19 cellular contexts compared by ENCODE assay signal in the genomic region with DNA sequence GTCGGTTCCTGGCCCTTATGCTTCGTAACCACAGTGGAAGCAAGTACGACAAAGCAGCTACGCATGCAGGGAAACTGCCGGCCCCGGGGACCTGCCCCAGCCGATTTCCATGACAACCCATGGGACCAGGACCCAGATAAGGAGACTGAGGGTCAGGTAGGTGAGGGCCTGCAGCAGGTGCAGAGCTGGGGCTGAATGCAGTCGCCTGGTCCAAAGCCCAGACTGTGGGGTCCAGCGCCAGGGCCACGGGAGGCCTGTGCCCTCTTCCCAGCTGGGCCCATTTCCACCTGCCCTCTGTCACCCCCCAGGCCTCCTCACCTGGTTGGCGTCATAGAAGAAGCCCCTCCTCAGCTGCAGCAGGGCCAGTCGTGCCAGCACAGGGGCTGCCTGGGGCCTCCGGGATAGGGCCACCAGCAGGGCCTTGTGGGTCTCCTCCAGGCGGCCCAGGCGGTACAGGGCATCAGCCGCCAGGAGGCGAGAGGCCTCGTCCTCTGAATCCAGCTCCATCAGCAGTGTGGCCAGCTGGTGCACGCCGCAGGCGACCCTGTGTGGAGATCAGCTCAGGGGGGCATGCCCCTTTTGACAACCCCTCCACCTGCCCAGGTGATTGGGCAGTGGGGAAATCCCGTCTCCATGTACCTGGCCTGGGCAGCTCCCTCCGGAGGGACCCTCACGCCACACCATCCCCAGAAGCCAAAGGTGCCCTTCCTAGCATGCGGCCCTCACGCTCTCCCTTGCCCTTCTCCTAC. TPM values are rescaled to one million over a fixed set of nuclear protein-coding genes. Genes with fewer than 3 reads are reported as not detected.
DNase-seq lines count a peak whose midpoint lies in the region; ATAC-seq, FAIRE-seq and TF ChIP-seq lines count a peak whose summit lies in the region.
"Had no signal": no experiment of that assay in that cellular context is flagged by ENCODE, and none has a peak within 500 bp of the region (broad histone marks: within the 10 kb centered on the region; RNA-seq: fewer than 3 reads in every experiment).

No MANE protein-coding gene starts in this region.

- no peaks in the 10 kb centered on the region for H3K36me3 ChIP-seq in kidney (ENCODE audit: control insufficient read depth in 1 of 2, insufficient read depth in 2 of 2, low read length in 2 of 2)
- H3K36me3 ChIP-seq in psoas muscle (ENCODE audit: insufficient read depth in 1 of 2, low read depth in 1 of 2), result no peaks in the 10 kb centered on the region
- H3K36me3 ChIP-seq: MG63, prostate gland, tibial artery had no signal

- no peak for FAIRE-seq in GM12892 (lab: Jason Lieb, UNC)
- no peak for FAIRE-seq in kidney (lab: Jason Lieb, UNC)

- no peak overlapping the region for H3K9ac ChIP-seq in kidney (ENCODE audit: low read length in 2 of 2)

- intact Hi-C loops in kidney (cut with DNase I) (loop anchor here (5.0 kb wide), 1 partner anchor 370 kb away; no protein-coding TSS in a partner anchor), psoas muscle (cut with DNase I) (loop anchor here in 1 of 2 donors (5.0 kb wide), 1 partner anchor 370 kb away; no protein-coding TSS in a partner anchor)

- ATAC-seq in activated CD8-positive, alpha-beta memory T cell treated with anti-CD3 and anti-CD28 coated beads, Interleukin-2, amount 10 ng/mL, durations not matched to agents 7 days and 5 days, result no peak
- ATAC-seq in psoas muscle (no peak), HG02759 (IDR thresholded peaks at IDR 0.05; ENCODE audit: unreplicated experiment) (no peak), HG02870 (IDR thresholded peaks at IDR 0.05; ENCODE audit: unreplicated experiment) (no peak)

- no peak for TF ChIP-seq CTCF in kidney (IDR thresholded peaks at IDR 0.05; ENCODE audit: borderline replicate concordance, extremely low read depth, insufficient read depth)
- no peak for TF ChIP-seq CTCF in psoas muscle (IDR thresholded peaks at IDR 0.05)
- no peak for TF ChIP-seq CTCF in nephron progenitor cell (IDR thresholded peaks at IDR 0.05)

- peaks cover 4% of the 10 kb centered on the region for H3K9me3 Mint-ChIP-seq in activated CD8-positive, alpha-beta memory T cell treated with anti-CD3 and anti-CD28 coated beads, Interleukin-2, amount 10 ng/mL, durations not matched to agents 7 days and 5 days (ENCODE audit: low read depth)
- peaks cover 71% of the 10 kb centered on the region for H3K9me3 Mint-ChIP-seq in nephron progenitor cell

- H3K36me3 Mint-ChIP-seq in activated CD8-positive, alpha-beta memory T cell treated with anti-CD3 and anti-CD28 coated beads, Interleukin-2, amount 10 ng/mL, durations not matched to agents 7 days and 5 days, result peaks cover 4% of the 10 kb centered on the region
- peaks cover 5% of the 10 kb centered on the region for H3K36me3 Mint-ChIP-seq in nephron progenitor cell (ENCODE audit: low read depth)
- H3K36me3 Mint-ChIP-seq: CD8-positive, alpha-beta T cell had no signal

- peaks cover under 1 to 8% of the 10 kb centered on the region in 2 donors for H3K9me3 ChIP-seq in kidney (ENCODE audit: control insufficient read depth in 1 of 2, low read length in 2 of 2)
- H3K9me3 ChIP-seq in psoas muscle, result peaks cover 3% of the 10 kb centered on the region
- H3K9me3 ChIP-seq: MG63, prostate gland had no signal

- WGBS in psoas muscle, 3 donors, result 72 to 75% (median 73%) methylated on average over 25 to 26 of the region's 26 CpGs

- H3K4me1 Mint-ChIP-seq in activated CD8-positive, alpha-beta memory T cell treated with anti-CD3 and anti-CD28 coated beads, Interleukin-2, amount 10 ng/mL, durations not matched to agents 7 days and 5 days, result peaks cover 6% of the 10 kb centered on the region
- H3K4me1 Mint-ChIP-seq in nephron progenitor cell, result no peaks in the 10 kb centered on the region
- H3K4me1 Mint-ChIP-seq: stimulated activated memory B cell treated with anti-CD40 and anti-IgM and Interleukin-4, amounts not matched to agents 10 μg/mL and 1 μg/mL and 100 μg/mL, for 72 hours had no signal

- CTCF ChIA-PET in activated CD8-positive, alpha-beta memory T cell treated with anti-CD3 and anti-CD28 coated beads, Interleukin-2, amount 10 ng/mL, durations not matched to agents 7 days and 5 days (lab: Charles Lee), result interaction anchor here (0.7 to 2.0 kb wide), 10 partner anchors 8 to 636 kb away, joined by 3 to 11 read pairs (median 4); no protein-coding TSS in a partner anchor

- peaks cover 0 to 57% (median 12%) of the 10 kb centered on the region in 3 donors for H3K27me3 ChIP-seq in psoas muscle (ENCODE audit: insufficient read depth in 3 of 3, low read length in 2 of 3)
- H3K27me3 ChIP-seq: MG63 had no signal

- H3K4me3 ChIP-seq in kidney (ENCODE audit: low read length in 2 of 2) (no peak overlapping the region), psoas muscle (no peak overlapping the region)
- H3K4me3 ChIP-seq: MG63, prostate gland, tibial artery had no signal

- H3K4me3 Mint-ChIP-seq in activated CD8-positive, alpha-beta memory T cell treated with anti-CD3 and anti-CD28 coated beads, Interleukin-2, amount 10 ng/mL, durations not matched to agents 7 days and 5 days, result no peak overlapping the region
- no peak overlapping the region for H3K4me3 Mint-ChIP-seq in nephron progenitor cell
- H3K4me3 Mint-ChIP-seq: activated CD8-positive, alpha-beta T cell treated with anti-CD3 and anti-CD28 coated beads for 36 hours; CD8-positive, alpha-beta T cell; naive B cell; stimulated activated memory B cell treated with anti-CD40 and anti-IgM and Interleukin-4, amounts not matched to agents 10 μg/mL and 1 μg/mL and 100 μg/mL, for 72 hours had no signal

- no peak overlapping the region for H3K27ac Mint-ChIP-seq in activated CD8-positive, alpha-beta memory T cell treated with anti-CD3 and anti-CD28 coated beads, Interleukin-2, amount 10 ng/mL, durations not matched to agents 7 days and 5 days
- H3K27ac Mint-ChIP-seq in nephron progenitor cell, result no peak overlapping the region
- H3K27ac Mint-ChIP-seq: activated CD8-positive, alpha-beta T cell treated with anti-CD3 and anti-CD28 coated beads for 36 hours; CD8-positive, alpha-beta T cell; naive B cell; stimulated activated memory B cell treated with anti-CD40 and anti-IgM and Interleukin-4, amounts not matched to agents 10 μg/mL and 1 μg/mL and 100 μg/mL, for 72 hours had no signal

- DNase-seq in activated CD8-positive, alpha-beta memory T cell treated with anti-CD3 and anti-CD28 coated beads, Interleukin-2, amount 50 U/mL, for 48 hours, result peak; percentile 48
- no peak for DNase-seq in activated CD8-positive, alpha-beta memory T cell treated with anti-CD3 and anti-CD28 coated beads, Interleukin-2, amount 10 ng/mL, durations not matched to agents 7 days and 5 days
- DNase-seq in GM12892 (ENCODE audit: insufficient read length) (peak; percentile 13), kidney (peak; percentile 48), psoas muscle (peak; percentile 2 to 36), nephron progenitor cell (no peak)
- DNase-seq: cerebellar nuclear complex, GOT3, MG63, NCI-H1436 treated with DMSO at 0.1 percent for 48 hours had no signal

- no peak overlapping the region for H3K27ac ChIP-seq in kidney (ENCODE audit: low read depth in 2 of 2, low read length in 2 of 2)
- H3K27ac ChIP-seq in psoas muscle, result no peak overlapping the region
- H3K27ac ChIP-seq: prostate gland, tibial artery had no signal

- H3K4me1 ChIP-seq in kidney (ENCODE audit: control insufficient read depth in 1 of 2, insufficient read depth in 1 of 2, low read depth in 1 of 2, low read length in 2 of 2) (no peaks in the 10 kb centered on the region), psoas muscle (no peaks in the 10 kb centered on the region)
- H3K4me1 ChIP-seq: prostate gland had no signal

- peaks cover 32% of the 10 kb centered on the region for H3K27me3 Mint-ChIP-seq in activated CD8-positive, alpha-beta memory T cell treated with anti-CD3 and anti-CD28 coated beads, Interleukin-2, amount 10 ng/mL, durations not matched to agents 7 days and 5 days
- H3K27me3 Mint-ChIP-seq in nephron progenitor cell (ENCODE audit: low read depth, poor library complexity), result peaks cover 9% of the 10 kb centered on the region

- TF ChIP-seq POLR2A in GM12892 (IDR thresholded peaks at IDR 0.05; ENCODE audit: low read depth, low read length), result no peak

RNA-seq across cellular contexts. Expression of a gene that starts 14.2 kb away (rescaled TPM):
- 1 to 10 TPM; 1.1 TPM for total RNA-seq in activated CD8-positive, alpha-beta memory T cell treated with anti-CD3 and anti-CD28 coated beads, Interleukin-2, amount 10 ng/mL, durations not matched to agents 7 days and 5 days
- 0.28 TPM for polyA plus RNA-seq in GM12892 (2012; ENCODE audit: missing spikeins)
- 2.4 TPM for total RNA-seq in kidney
- polyA plus RNA-seq in kidney (ENCODE audit: insufficient read depth, low read depth, low replicate concordance), result 0.15 TPM
- total RNA-seq in psoas muscle, result under 1 TPM; 0.04 to 0.15 (median 0.06) TPM
- under 1 TPM; 0.01 to 0.03 (median 0.01) TPM for polyA plus RNA-seq in psoas muscle
- total RNA-seq: Daoy had no signal

Comparison
In these comparisons a context has a peak if more than half of its experiments do, and no peak if none do; other contexts are left out.
1. DNase-seq: peak in activated CD8-positive, alpha-beta memory T cell treated with anti-CD3 and anti-CD28 coated beads, Interleukin-2, amount 50 U/mL, for 48 hours (single experiment), GM12892 (single experiment), kidney (single experiment) and psoas muscle (2 of 2); none in activated CD8-positive, alpha-beta memory T cell treated with anti-CD3 and anti-CD28 coated beads, Interleukin-2, amount 10 ng/mL, durations not matched to agents 7 days and 5 days (single experiment) and nephron progenitor cell (single experiment).